ENCODE assay signal across 1 cellular context in genomic region chr2:201126308-201127127, GRCh38.
TF ChIP-seq lines count a peak whose summit lies in the region.

No MANE protein-coding gene starts in this region.

TF ChIP-seq in K562, 482 proteins besides CTCF, POLR2A, EP300 and RAD21 (continued from another document and continues in another):
- TF ChIP-seq, protein P1, sequence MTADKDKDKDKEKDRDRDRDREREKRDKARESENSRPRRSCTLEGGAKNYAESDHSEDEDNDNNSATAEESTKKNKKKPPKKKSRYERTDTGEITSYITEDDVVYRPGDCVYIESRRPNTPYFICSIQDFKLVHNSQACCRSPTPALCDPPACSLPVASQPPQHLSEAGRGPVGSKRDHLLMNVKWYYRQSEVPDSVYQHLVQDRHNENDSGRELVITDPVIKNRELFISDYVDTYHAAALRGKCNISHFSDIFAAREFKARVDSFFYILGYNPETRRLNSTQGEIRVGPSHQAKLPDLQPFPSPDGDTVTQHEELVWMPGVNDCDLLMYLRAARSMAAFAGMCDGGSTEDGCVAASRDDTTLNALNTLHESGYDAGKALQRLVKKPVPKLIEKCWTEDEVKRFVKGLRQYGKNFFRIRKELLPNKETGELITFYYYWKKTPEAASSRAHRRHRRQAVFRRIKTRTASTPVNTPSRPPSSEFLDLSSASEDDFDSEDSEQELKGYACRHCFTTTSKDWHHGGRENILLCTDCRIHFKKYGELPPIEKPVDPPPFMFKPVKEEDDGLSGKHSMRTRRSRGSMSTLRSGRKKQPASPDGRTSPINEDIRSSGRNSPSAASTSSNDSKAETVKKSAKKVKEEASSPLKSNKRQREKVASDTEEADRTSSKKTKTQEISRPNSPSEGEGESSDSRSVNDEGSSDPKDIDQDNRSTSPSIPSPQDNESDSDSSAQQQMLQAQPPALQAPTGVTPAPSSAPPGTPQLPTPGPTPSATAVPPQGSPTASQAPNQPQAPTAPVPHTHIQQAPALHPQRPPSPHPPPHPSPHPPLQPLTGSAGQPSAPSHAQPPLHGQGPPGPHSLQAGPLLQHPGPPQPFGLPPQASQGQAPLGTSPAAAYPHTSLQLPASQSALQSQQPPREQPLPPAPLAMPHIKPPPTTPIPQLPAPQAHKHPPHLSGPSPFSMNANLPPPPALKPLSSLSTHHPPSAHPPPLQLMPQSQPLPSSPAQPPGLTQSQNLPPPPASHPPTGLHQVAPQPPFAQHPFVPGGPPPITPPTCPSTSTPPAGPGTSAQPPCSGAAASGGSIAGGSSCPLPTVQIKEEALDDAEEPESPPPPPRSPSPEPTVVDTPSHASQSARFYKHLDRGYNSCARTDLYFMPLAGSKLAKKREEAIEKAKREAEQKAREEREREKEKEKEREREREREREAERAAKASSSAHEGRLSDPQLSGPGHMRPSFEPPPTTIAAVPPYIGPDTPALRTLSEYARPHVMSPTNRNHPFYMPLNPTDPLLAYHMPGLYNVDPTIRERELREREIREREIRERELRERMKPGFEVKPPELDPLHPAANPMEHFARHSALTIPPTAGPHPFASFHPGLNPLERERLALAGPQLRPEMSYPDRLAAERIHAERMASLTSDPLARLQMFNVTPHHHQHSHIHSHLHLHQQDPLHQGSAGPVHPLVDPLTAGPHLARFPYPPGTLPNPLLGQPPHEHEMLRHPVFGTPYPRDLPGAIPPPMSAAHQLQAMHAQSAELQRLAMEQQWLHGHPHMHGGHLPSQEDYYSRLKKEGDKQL (CRISPR knock-in tag; IDR thresholded peaks at IDR 0.05; ENCODE audit: borderline replicate concordance) = no peak
- peak; percentile 95 for TF ChIP-seq PHTF2 (CRISPR knock-in tag; IDR thresholded peaks at IDR 0.05)
- peak; percentile 97 for TF ChIP-seq ZNF212 (CRISPR knock-in tag; IDR thresholded peaks at IDR 0.05)
- TF ChIP-seq, protein P2, sequence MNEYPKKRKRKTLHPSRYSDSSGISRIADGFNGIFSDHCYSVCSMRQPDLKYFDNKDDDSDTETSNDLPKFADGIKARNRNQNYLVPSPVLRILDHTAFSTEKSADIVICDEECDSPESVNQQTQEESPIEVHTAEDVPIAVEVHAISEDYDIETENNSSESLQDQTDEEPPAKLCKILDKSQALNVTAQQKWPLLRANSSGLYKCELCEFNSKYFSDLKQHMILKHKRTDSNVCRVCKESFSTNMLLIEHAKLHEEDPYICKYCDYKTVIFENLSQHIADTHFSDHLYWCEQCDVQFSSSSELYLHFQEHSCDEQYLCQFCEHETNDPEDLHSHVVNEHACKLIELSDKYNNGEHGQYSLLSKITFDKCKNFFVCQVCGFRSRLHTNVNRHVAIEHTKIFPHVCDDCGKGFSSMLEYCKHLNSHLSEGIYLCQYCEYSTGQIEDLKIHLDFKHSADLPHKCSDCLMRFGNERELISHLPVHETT (CRISPR knock-in tag; conservative IDR thresholded peaks at IDR 0.05 in 1 of 2, IDR thresholded peaks at IDR 0.05 in 1 of 2) = peak in 1 of 2 experiments; percentile 99; a peak in 2 of 4 replicates
- TF ChIP-seq, protein P3, sequence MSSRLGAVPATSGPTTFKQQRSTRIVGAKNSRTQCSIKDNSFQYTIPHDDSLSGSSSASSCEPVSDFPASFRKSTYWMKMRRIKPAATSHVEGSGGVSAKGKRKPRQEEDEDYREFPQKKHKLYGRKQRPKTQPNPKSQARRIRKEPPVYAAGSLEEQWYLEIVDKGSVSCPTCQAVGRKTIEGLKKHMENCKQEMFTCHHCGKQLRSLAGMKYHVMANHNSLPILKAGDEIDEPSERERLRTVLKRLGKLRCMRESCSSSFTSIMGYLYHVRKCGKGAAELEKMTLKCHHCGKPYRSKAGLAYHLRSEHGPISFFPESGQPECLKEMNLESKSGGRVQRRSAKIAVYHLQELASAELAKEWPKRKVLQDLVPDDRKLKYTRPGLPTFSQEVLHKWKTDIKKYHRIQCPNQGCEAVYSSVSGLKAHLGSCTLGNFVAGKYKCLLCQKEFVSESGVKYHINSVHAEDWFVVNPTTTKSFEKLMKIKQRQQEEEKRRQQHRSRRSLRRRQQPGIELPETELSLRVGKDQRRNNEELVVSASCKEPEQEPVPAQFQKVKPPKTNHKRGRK (tag; IDR thresholded peaks at IDR 0.05) = no peak
- TF ChIP-seq, protein P4, sequence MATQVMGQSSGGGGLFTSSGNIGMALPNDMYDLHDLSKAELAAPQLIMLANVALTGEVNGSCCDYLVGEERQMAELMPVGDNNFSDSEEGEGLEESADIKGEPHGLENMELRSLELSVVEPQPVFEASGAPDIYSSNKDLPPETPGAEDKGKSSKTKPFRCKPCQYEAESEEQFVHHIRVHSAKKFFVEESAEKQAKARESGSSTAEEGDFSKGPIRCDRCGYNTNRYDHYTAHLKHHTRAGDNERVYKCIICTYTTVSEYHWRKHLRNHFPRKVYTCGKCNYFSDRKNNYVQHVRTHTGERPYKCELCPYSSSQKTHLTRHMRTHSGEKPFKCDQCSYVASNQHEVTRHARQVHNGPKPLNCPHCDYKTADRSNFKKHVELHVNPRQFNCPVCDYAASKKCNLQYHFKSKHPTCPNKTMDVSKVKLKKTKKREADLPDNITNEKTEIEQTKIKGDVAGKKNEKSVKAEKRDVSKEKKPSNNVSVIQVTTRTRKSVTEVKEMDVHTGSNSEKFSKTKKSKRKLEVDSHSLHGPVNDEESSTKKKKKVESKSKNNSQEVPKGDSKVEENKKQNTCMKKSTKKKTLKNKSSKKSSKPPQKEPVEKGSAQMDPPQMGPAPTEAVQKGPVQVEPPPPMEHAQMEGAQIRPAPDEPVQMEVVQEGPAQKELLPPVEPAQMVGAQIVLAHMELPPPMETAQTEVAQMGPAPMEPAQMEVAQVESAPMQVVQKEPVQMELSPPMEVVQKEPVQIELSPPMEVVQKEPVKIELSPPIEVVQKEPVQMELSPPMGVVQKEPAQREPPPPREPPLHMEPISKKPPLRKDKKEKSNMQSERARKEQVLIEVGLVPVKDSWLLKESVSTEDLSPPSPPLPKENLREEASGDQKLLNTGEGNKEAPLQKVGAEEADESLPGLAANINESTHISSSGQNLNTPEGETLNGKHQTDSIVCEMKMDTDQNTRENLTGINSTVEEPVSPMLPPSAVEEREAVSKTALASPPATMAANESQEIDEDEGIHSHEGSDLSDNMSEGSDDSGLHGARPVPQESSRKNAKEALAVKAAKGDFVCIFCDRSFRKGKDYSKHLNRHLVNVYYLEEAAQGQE (CRISPR knock-in tag; IDR thresholded peaks at IDR 0.05; ENCODE audit: low read depth) = peak; percentile 83
- peak; percentile 93 for TF ChIP-seq HINFP (tag; conservative IDR thresholded peaks at IDR 0.05; ENCODE audit: low read depth)
- TF ChIP-seq HES1 (IDR thresholded peaks at IDR 0.05; ENCODE audit: low read depth) = no peak
- TF ChIP-seq, protein P5, sequence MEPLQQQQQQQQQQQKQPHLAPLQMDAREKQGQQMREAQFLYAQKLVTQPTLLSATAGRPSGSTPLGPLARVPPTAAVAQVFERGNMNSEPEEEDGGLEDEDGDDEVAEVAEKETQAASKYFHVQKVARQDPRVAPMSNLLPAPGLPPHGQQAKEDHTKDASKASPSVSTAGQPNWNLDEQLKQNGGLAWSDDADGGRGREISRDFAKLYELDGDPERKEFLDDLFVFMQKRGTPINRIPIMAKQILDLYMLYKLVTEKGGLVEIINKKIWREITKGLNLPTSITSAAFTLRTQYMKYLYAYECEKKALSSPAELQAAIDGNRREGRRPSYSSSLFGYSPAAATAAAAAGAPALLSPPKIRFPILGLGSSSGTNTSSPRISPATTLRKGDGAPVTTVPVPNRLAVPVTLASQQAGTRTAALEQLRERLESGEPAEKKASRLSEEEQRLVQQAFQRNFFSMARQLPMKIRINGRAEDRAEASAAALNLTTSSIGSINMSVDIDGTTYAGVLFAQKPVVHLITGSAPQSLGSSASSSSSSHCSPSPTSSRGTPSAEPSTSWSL (CRISPR knock-in tag; IDR thresholded peaks at IDR 0.05; ENCODE audit: borderline replicate concordance) = peak; percentile 99
- no peak for TF ChIP-seq MYC (IDR thresholded peaks at IDR 0.05; ENCODE audit: low read depth, low read length)
- TF ChIP-seq MYC (CRISPR knock-in tag; IDR thresholded peaks at IDR 0.05; ENCODE audit: borderline replicate concordance, low read depth) = peak; percentile 99
- no peak for TF ChIP-seq ZNF778 (CRISPR knock-in tag; IDR thresholded peaks at IDR 0.05)
- no peak for TF ChIP-seq HDAC6 (IDR thresholded peaks at IDR 0.05; ENCODE audit: low read depth, low read length)
- TF ChIP-seq MEF2A (IDR thresholded peaks at IDR 0.05; ENCODE audit: control insufficient read depth, low read depth, low read length) = no peak
- no peak for TF ChIP-seq SRSF1 (IDR thresholded peaks at IDR 0.05; ENCODE audit: low read depth, low read length)
- TF ChIP-seq, protein P6, sequence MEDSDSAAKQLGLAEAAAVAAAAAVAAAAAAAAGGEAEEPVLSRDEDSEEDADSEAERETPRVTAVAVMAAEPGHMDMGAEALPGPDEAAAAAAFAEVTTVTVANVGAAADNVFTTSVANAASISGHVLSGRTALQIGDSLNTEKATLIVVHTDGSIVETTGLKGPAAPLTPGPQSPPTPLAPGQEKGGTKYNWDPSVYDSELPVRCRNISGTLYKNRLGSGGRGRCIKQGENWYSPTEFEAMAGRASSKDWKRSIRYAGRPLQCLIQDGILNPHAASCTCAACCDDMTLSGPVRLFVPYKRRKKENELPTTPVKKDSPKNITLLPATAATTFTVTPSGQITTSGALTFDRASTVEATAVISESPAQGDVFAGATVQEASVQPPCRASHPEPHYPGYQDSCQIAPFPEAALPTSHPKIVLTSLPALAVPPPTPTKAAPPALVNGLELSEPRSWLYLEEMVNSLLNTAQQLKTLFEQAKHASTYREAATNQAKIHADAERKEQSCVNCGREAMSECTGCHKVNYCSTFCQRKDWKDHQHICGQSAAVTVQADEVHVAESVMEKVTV (CRISPR knock-in tag; IDR thresholded peaks at IDR 0.05) = peak; percentile 79
- TF ChIP-seq ZNF518B (CRISPR knock-in tag; IDR thresholded peaks at IDR 0.05) = peak; percentile 72; the same call in 1 of the 2 replicates
- peak; percentile 82 for TF ChIP-seq MBD1 (CRISPR knock-in tag; IDR thresholded peaks at IDR 0.05)
- TF ChIP-seq ZNF280A (IDR thresholded peaks at IDR 0.05; ENCODE audit: low read depth, partially characterized antibody) = no peak
